Comparison of ENCODE assay signal across 8 cellular contexts in genomic region chr9:15306757-15307522, GRCh38. TPM values are rescaled to one million over a fixed set of nuclear protein-coding genes. Genes with fewer than 3 reads are reported as not detected.
DNase-seq lines count a peak whose midpoint lies in the region; ATAC-seq and TF ChIP-seq lines count a peak whose summit lies in the region.

TTC39B (minus strand) TSS chr9:15307216; CDS start chr9:15307125, 91 bp downstream.

- peak within 1 kb of the TSS; percentile 98 for H3K4me3 Mint-ChIP-seq in activated CD8-positive, alpha-beta T cell treated with anti-CD3 and anti-CD28 coated beads for 36 hours

- H3K4me1 Mint-ChIP-seq in activated CD8-positive, alpha-beta T cell treated with anti-CD3 and anti-CD28 coated beads for 36 hours (ENCODE audit: low read depth), result peaks cover 46% of the 10 kb centered on the region

- no peak for TF ChIP-seq CTCF in activated CD8-positive, alpha-beta T cell treated with anti-CD3 and anti-CD28 coated beads for 36 hours (IDR thresholded peaks at IDR 0.05)

- DNase-seq in C1 segment of cervical spinal cord (lab: John Stamatoyannopoulos, UW), result peak; percentile 22 to 86 (median 68)
- DNase-seq in NCI-H526 (lab: John Stamatoyannopoulos, UW), result peak; percentile 92 to 98
- DNase-seq in activated CD8-positive, alpha-beta T cell treated with anti-CD3 and anti-CD28 coated beads for 36 hours, result peak; percentile 90
- DNase-seq in effector CD8-positive, alpha-beta T cell (lab: John Stamatoyannopoulos, UW), result peak; percentile 67
- peak; percentile 90 for DNase-seq in lung microvascular endothelial cell (ENCODE audit: low read depth in 2 of 2)
- peak; percentile 47 to 86 (median 62) for DNase-seq in stimulated activated CD4-positive, alpha-beta T cell treated with anti-CD3 and anti-CD28 coated beads, TNF-alpha, amount 100 ng/mL, for 24 hours (ENCODE audit: low read depth in 3 of 3)

- ATAC-seq in GM19328 (IDR thresholded peaks at IDR 0.05; ENCODE audit: unreplicated experiment), result peak; percentile 94
- ATAC-seq in HG03460 (IDR thresholded peaks at IDR 0.05; ENCODE audit: unreplicated experiment), result peak; percentile 95
- ATAC-seq in activated CD8-positive, alpha-beta T cell treated with anti-CD3 and anti-CD28 coated beads for 36 hours, result peak; percentile 88

- POLR2A ChIA-PET in activated CD8-positive, alpha-beta T cell treated with anti-CD3 and anti-CD28 coated beads for 36 hours (lab: Charles Lee), result interaction anchor here (0.7 to 1.7 kb wide), 5 partner anchors 8 to 117 kb away, joined by 3 to 4 read pairs (median 3); no protein-coding TSS in a partner anchor

- H3K27me3 Mint-ChIP-seq in activated CD8-positive, alpha-beta T cell treated with anti-CD3 and anti-CD28 coated beads for 36 hours, result no peaks in the 10 kb centered on the region

- peaks cover 6% of the 10 kb centered on the region for H3K36me3 Mint-ChIP-seq in activated CD8-positive, alpha-beta T cell treated with anti-CD3 and anti-CD28 coated beads for 36 hours (ENCODE audit: low read depth)

- H3K27ac Mint-ChIP-seq in activated CD8-positive, alpha-beta T cell treated with anti-CD3 and anti-CD28 coated beads for 36 hours, result peak within 1 kb of the TSS; percentile 97

- CTCF ChIA-PET in activated CD8-positive, alpha-beta T cell treated with anti-CD3 and anti-CD28 coated beads for 36 hours (lab: Charles Lee), result interaction anchor here (0.7 to 1.6 kb wide), 5 partner anchors 10 to 166 kb away, joined by 3 to 5 read pairs (median 3); no protein-coding TSS in a partner anchor

- no peaks in the 10 kb centered on the region for H3K9me3 Mint-ChIP-seq in activated CD8-positive, alpha-beta T cell treated with anti-CD3 and anti-CD28 coated beads for 36 hours

- intact Hi-C loops in activated CD8-positive, alpha-beta T cell treated with anti-CD3 and anti-CD28 coated beads for 36 hours (cut with micrococcal nuclease), result no loop called here

RNA-seq across cellular contexts. Expression of gene TTC39B, which starts in this region (rescaled TPM):
- 10 to 100 TPM; 17.8 to 18.5 TPM for total RNA-seq in activated CD8-positive, alpha-beta T cell treated with anti-CD3 and anti-CD28 coated beads for 36 hours
- total RNA-seq in lung microvascular endothelial cell, result 1.5 and 1.8 TPM in 2 replicates

Comparison
In these comparisons a context has a peak if more than half of its experiments do, and no peak if none do; other contexts are left out.
1. Peak in every context shown above with its lines: DNase-seq and ATAC-seq.